Comparison of ENCODE assay signal across 11 cellular contexts in genomic region chr20:19275630-19276071, GRCh38.
DNase-seq lines count a peak whose midpoint lies in the region; ATAC-seq and TF ChIP-seq lines count a peak whose summit lies in the region.
"Had no signal": no experiment of that assay in that cellular context is flagged by ENCODE, and none has a peak within 500 bp of the region (broad histone marks: within the 10 kb centered on the region; RNA-seq: fewer than 3 reads in every experiment).

No MANE protein-coding gene starts in this region.

- H2AK5ac ChIP-seq in neuronal stem cell (ENCODE audit: low read depth, low read length) = no peak overlapping the region

- H2BK5ac ChIP-seq in neuronal stem cell (ENCODE audit: low read length) = no peak overlapping the region

- no peak overlapping the region for H3K9ac ChIP-seq in neuronal stem cell (ENCODE audit: low read depth, low read length, poor library complexity)

- H2BK15ac ChIP-seq in neuronal stem cell (ENCODE audit: low read length) = no peak overlapping the region

- no peak overlapping the region for H2BK12ac ChIP-seq in neuronal stem cell (ENCODE audit: low read length)

- no peak overlapping the region for H4K91ac ChIP-seq in neuronal stem cell (ENCODE audit: low read depth, low read length, poor library complexity)

- peaks cover 0 to 5% of the 10 kb centered on the region in 2 donors for H3K4me1 ChIP-seq in neuronal stem cell (ENCODE audit: control insufficient read depth in 2 of 2, insufficient read depth in 1 of 2, low read depth in 1 of 2, low read length in 2 of 2)

- no peak overlapping the region for H2AFZ ChIP-seq in neuronal stem cell (ENCODE audit: low read length)

- ATAC-seq in HG03469 (IDR thresholded peaks at IDR 0.05; ENCODE audit: unreplicated experiment) = no peak

- peak overlapping the region; percentile 35 for H3K18ac ChIP-seq in neuronal stem cell (ENCODE audit: low read length)

- no peak overlapping the region for H3K14ac ChIP-seq in neuronal stem cell (ENCODE audit: low read length)

- no peaks in the 10 kb centered on the region for H3K27me3 ChIP-seq in neuronal stem cell (ENCODE audit: control insufficient read depth in 3 of 3, insufficient read depth in 3 of 3, low read depth in 1 of 3, low read length in 3 of 3)
- H3K27me3 ChIP-seq: cardiac muscle cell had no signal

- H3K27ac ChIP-seq in neuronal stem cell (replicated peaks; ENCODE audit: low read length) = no peak overlapping the region
- H3K27ac ChIP-seq: cardiac muscle cell had no signal

- no CpG with 5 or more reads among the region's 7 CpGs for WGBS in neuronal stem cell (ENCODE audit: extremely low coverage in 2 of 2, insufficient read length in 2 of 2, insufficient replicate concordance in 1 of 2), 2 donors

- no peak for TF ChIP-seq CTCF in fibroblast of mammary gland (conservative IDR thresholded peaks at IDR 0.05; ENCODE audit: control insufficient read depth, insufficient read depth, low read depth, low read length)

- H3K23ac ChIP-seq in neuronal stem cell (ENCODE audit: low read depth, low read length, poor library complexity) = no peak overlapping the region

- peak; percentile 36 for DNase-seq in AG08396 (ENCODE audit: low spot score)
- peak; percentile 55 for DNase-seq in NCI-H345 treated with DMSO at 0.1 percent for 48 hours (lab: John Stamatoyannopoulos, UW; ENCODE audit: unreplicated experiment)
- DNase-seq in fibroblast of mammary gland (ENCODE audit: low read depth) = peak; percentile 54
- no peak for DNase-seq in neuronal stem cell (ENCODE audit: low spot score)
- no peak for DNase-seq in NCI-H526 treated with DMSO at 0.1 percent for 48 hours (lab: John Stamatoyannopoulos, UW)
- DNase-seq in epidermal melanocyte (ENCODE audit: insufficient read length, low spot score) = no peak
- no peak for DNase-seq in LoVo (ENCODE audit: low spot score)
- DNase-seq: mesenchymal stem cell; NK-92 treated with Interleukin-12 subunit alpha and Interleukin-12 subunit beta, amount 100 ng/mL, for 24 hours had no signal

- H3K4me3 ChIP-seq in fibroblast of mammary gland (ENCODE audit: control insufficient read depth, low read depth, low read length) (no peak overlapping the region), neuronal stem cell (ENCODE audit: low read length in 2 of 2) (peak overlapping the region in 1 of 2 donors; percentile 13)
- H3K4me3 ChIP-seq: cardiac muscle cell had no signal

- H3K36me3 ChIP-seq in neuronal stem cell (replicated peaks in 1 of 2; ENCODE audit: control insufficient read depth in 2 of 2, insufficient read depth in 2 of 2, low read length in 2 of 2) = no peaks in the 10 kb centered on the region
- H3K36me3 ChIP-seq: cardiac muscle cell had no signal

- no peak overlapping the region for H3K4me2 ChIP-seq in neuronal stem cell (ENCODE audit: insufficient read depth, low read length, poor library complexity, severe bottlenecking)

- H3K4ac ChIP-seq in neuronal stem cell (ENCODE audit: low read length) = no peak overlapping the region

- no peaks in the 10 kb centered on the region for H3K9me3 ChIP-seq in neuronal stem cell (replicated peaks in 1 of 2; ENCODE audit: control insufficient read depth in 2 of 2, insufficient read depth in 1 of 2, low read depth in 1 of 2, low read length in 2 of 2)

- H2BK120ac ChIP-seq in neuronal stem cell (ENCODE audit: low read depth, low read length) = no peak overlapping the region

- H3K79me1 ChIP-seq in neuronal stem cell (ENCODE audit: low read depth, low read length) = no peaks in the 10 kb centered on the region

- H4K8ac ChIP-seq in neuronal stem cell (ENCODE audit: low read depth, low read length) = no peak overlapping the region

Comparison
In these comparisons a context has a peak if more than half of its experiments do, and no peak if none do; other contexts are left out.
1. DNase-seq: peak in AG08396 (single experiment), NCI-H345 treated with DMSO at 0.1 percent for 48 hours (single experiment) and fibroblast of mammary gland (single experiment); none in neuronal stem cell (single experiment), NCI-H526 treated with DMSO at 0.1 percent for 48 hours (single experiment), epidermal melanocyte (single experiment) and LoVo (single experiment).